Comparison of ENCODE assay signal across 22 cellular contexts in the genomic region with DNA sequence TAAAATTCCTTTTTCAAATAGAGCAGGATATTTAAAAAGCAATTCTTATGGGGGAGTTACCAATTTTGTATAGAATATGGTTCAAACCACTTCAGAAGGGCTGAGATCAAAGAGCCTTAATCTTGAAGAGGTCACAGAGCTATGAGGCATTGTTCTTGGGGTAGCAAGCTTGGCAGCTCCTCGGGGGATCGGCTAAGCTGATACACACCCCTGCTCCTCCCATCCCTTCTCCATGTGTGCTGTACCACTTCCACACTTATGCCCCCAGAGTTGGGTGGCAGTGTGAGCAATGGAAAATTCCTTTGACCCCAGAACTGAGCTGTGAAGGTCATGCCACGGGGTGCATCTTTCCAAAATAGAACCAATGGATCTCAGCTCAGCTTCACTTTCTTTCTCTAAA. TPM values are rescaled to one million over a fixed set of nuclear protein-coding genes. Genes with fewer than 3 reads are reported as not detected.
DNase-seq lines count a peak whose midpoint lies in the region; ATAC-seq, FAIRE-seq and TF ChIP-seq lines count a peak whose summit lies in the region.
"Had no signal": no experiment of that assay in that cellular context is flagged by ENCODE, and none has a peak within 500 bp of the region (broad histone marks: within the 10 kb centered on the region; RNA-seq: fewer than 3 reads in every experiment).

No MANE protein-coding gene starts in this region.

- no peak for TF ChIP-seq RAD21 in GM12878 (IDR thresholded peaks at IDR 0.05; ENCODE audit: insufficient read depth, low read depth, low read length)

- H3K4me2 ChIP-seq in OCI-LY3 (ENCODE audit: low read length) (peak overlapping the region; percentile 48), GM12878 (ENCODE audit: control insufficient read depth, insufficient read depth) (no peak overlapping the region), osteoblast (ENCODE audit: insufficient read depth, low read length) (no peak overlapping the region)

- in situ Hi-C loops in GM12878 (cut with MboI): loop anchor here (5.0 kb wide), 1 partner anchor 541 kb away; no protein-coding TSS in a partner anchor

- no TSS peak for BruUV-seq in GM12878 (replicated peaks; lab: Mats Ljungman, UMichigan)

- H3K9me3 ChIP-seq in right cardiac atrium (ENCODE audit: control insufficient read depth, low read length) (no peaks in the 10 kb centered on the region), right atrium auricular region (no peaks in the 10 kb centered on the region), OCI-LY3 (ENCODE audit: insufficient read depth, low read length) (no peaks in the 10 kb centered on the region), GM12878 (replicated peaks; ENCODE audit: control insufficient read depth, insufficient read depth, low read length) (no peaks in the 10 kb centered on the region), tibial artery (no peaks in the 10 kb centered on the region), osteoblast (ENCODE audit: low read depth, low read length) (no peaks in the 10 kb centered on the region)
- H3K9me3 ChIP-seq: left ventricle myocardium inferior, SJSA1, suprapubic skin had no signal

- no peak overlapping the region for H3K27ac ChIP-seq in right cardiac atrium (ENCODE audit: low read length)
- H3K27ac ChIP-seq in right atrium auricular region: no peak overlapping the region
- H3K27ac ChIP-seq in OCI-LY3 (ENCODE audit: low read length): no peak overlapping the region
- H3K27ac ChIP-seq in GM12878 (ENCODE audit: control insufficient read depth, insufficient read depth): no peak overlapping the region
- H3K27ac ChIP-seq in tibial artery: no peak overlapping the region
- no peak overlapping the region for H3K27ac ChIP-seq in osteoblast (ENCODE audit: low read depth, low read length)
- H3K27ac ChIP-seq: epithelial cell of prostate, left ventricle myocardium inferior, SJSA1, suprapubic skin had no signal

- H3K79me2 ChIP-seq in OCI-LY3 (ENCODE audit: low read length) (no peaks in the 10 kb centered on the region), GM12878 (ENCODE audit: control insufficient read depth, insufficient read depth, low read length) (no peaks in the 10 kb centered on the region), osteoblast (ENCODE audit: insufficient read depth, low read length) (no peaks in the 10 kb centered on the region)

- DNase-seq in right cardiac atrium (no peak), right atrium auricular region (ENCODE audit: low spot score) (no peak), GM12878 (ENCODE audit: low read depth, low spot score) (no peak), tibial artery (no peak), osteoblast (ENCODE audit: insufficient read length, low spot score, missing footprints) (no peak), omental fat pad (ENCODE audit: low spot score) (no peak)
- DNase-seq: activated naive CD4-positive, alpha-beta T cell; cerebellar nuclear complex; Karpas-422; left ventricle myocardium inferior; NCI-H187; NCI-H226; posterior cingulate gyrus; stimulated activated CD8-positive, alpha-beta memory T cell treated with anti-CD3 and anti-CD28 coated beads, Interleukin-4, amount 100 ng/mL, for 48 hours; T-helper 2 cell had no signal

- H3K4me1 ChIP-seq in right cardiac atrium (ENCODE audit: control insufficient read depth, insufficient read depth, low read length) (no peaks in the 10 kb centered on the region), right atrium auricular region (peaks cover 0 to 4% of the 10 kb centered on the region in 2 donors), OCI-LY3 (ENCODE audit: low read length) (peaks cover 10% of the 10 kb centered on the region), GM12878 (ENCODE audit: control insufficient read depth, insufficient read depth, low read length) (peaks cover 12% of the 10 kb centered on the region), tibial artery (peaks cover 0 to 5% (median 0%) of the 10 kb centered on the region in 4 donors), osteoblast (ENCODE audit: insufficient read depth, low read length) (no peaks in the 10 kb centered on the region)
- H3K4me1 ChIP-seq: SJSA1 had no signal

- H3K9ac ChIP-seq in OCI-LY3 (ENCODE audit: low read length): no peak overlapping the region
- no peak overlapping the region; the same call in 1 of the 2 replicates for H3K9ac ChIP-seq in GM12878 (ENCODE audit: control insufficient read depth, insufficient read depth, low read length)

- no peak for TF ChIP-seq POLR2A in GM12878 (IDR thresholded peaks at IDR 0.05; ENCODE audit: low read depth, low read length)

- TF ChIP-seq CTCF in right atrium auricular region (IDR thresholded peaks at IDR 0.05) (no peak), OCI-LY3 (IDR thresholded peaks at IDR 0.05; ENCODE audit: low read depth, low read length) (no peak), GM12878 (IDR thresholded peaks at IDR 0.05 in 2 of 3, conservative IDR thresholded peaks at IDR 0.05 in 1 of 3; ENCODE audit: control insufficient read depth in 2 of 3, extremely low read depth in 1 of 3, insufficient read depth in 1 of 3, low read depth in 3 of 3, low read length in 3 of 3) (no peak), tibial artery (IDR thresholded peaks at IDR 0.05) (no peak), osteoblast (IDR thresholded peaks at IDR 0.05; ENCODE audit: extremely low read depth, low read depth, low read length) (no peak), omental fat pad (IDR thresholded peaks at IDR 0.05) (no peak)

- H3K4me3 ChIP-seq in right cardiac atrium (ENCODE audit: low read length) (no peak overlapping the region), right atrium auricular region (no peak overlapping the region), OCI-LY3 (ENCODE audit: low read length) (peak overlapping the region; percentile 27; the same call in 1 of the 2 replicates), GM12878 (no peak overlapping the region), tibial artery (no peak overlapping the region), osteoblast (ENCODE audit: insufficient read depth, low read length) (no peak overlapping the region)
- H3K4me3 ChIP-seq: left ventricle myocardium inferior, SJSA1, suprapubic skin had no signal

- no peak for FAIRE-seq in GM12878 (lab: Jason Lieb, UNC)
- FAIRE-seq: GM12892 had no signal

- POLR2A ChIA-PET in GM12878 (lab: Charles Lee): interaction anchor here (0.9 to 1.0 kb wide), 2 partner anchors 11 to 23 kb away, joined by 3 read pairs; no protein-coding TSS in a partner anchor

- CTCF ChIA-PET in GM12878 (lab: Yijun Ruan, JAX): interaction anchor here (0.6 to 5.9 kb wide), 35 partner anchors 9 to 594 kb away, joined by 3 to 42 read pairs (median 4); no protein-coding TSS in a partner anchor

- no peak for TF ChIP-seq EP300 in GM12878 (IDR thresholded peaks at IDR 0.05; ENCODE audit: borderline replicate concordance in 1 of 2, control insufficient read depth in 1 of 2, low read depth in 2 of 2, low read length in 2 of 2)

- 39% methylated on average over 3 of the region's 3 CpGs for WGBS in right cardiac atrium
- 69% methylated on average over 3 of the region's 3 CpGs for WGBS in GM12878 (ENCODE audit: insufficient coverage, insufficient replicate concordance, low lambda C conversion rate, missing lambda C conversion rate)

- RAD21 ChIA-PET in GM12878 (lab: Charles Lee; ENCODE audit: unreplicated experiment): interaction anchor here (0.7 to 2.2 kb wide), 23 partner anchors 27 to 545 kb away, joined by 3 to 16 read pairs (median 4); no protein-coding TSS in a partner anchor

- peak; percentile 49 to 63 for ATAC-seq in right cardiac atrium
- peak; percentile 23; the same call in 2 of the 3 replicates for ATAC-seq in GM12878
- no peak for ATAC-seq in omental fat pad (ENCODE audit: low FRiP score)
- ATAC-seq: Panc1 had no signal

- H4K20me1 ChIP-seq in OCI-LY3 (ENCODE audit: insufficient read depth, low read length): no peaks in the 10 kb centered on the region
- no peaks in the 10 kb centered on the region for H4K20me1 ChIP-seq in GM12878 (ENCODE audit: control insufficient read depth, insufficient read depth)
- H4K20me1 ChIP-seq in osteoblast (ENCODE audit: insufficient read depth, low read length): no peaks in the 10 kb centered on the region

- H3K36me3 ChIP-seq in right atrium auricular region: no peaks in the 10 kb centered on the region
- no peaks in the 10 kb centered on the region for H3K36me3 ChIP-seq in OCI-LY3 (replicated peaks; ENCODE audit: low read depth, low read length)
- no peaks in the 10 kb centered on the region for H3K36me3 ChIP-seq in GM12878 (ENCODE audit: control insufficient read depth in 2 of 2, insufficient read depth in 2 of 2, low read length in 1 of 2)
- H3K36me3 ChIP-seq in tibial artery: no peaks in the 10 kb centered on the region
- H3K36me3 ChIP-seq in osteoblast (ENCODE audit: insufficient read depth, low read length): no peaks in the 10 kb centered on the region
- H3K36me3 ChIP-seq: left ventricle myocardium inferior, SJSA1, suprapubic skin had no signal

- H3K27me3 ChIP-seq in right cardiac atrium (ENCODE audit: control insufficient read depth, insufficient read depth) (no peaks in the 10 kb centered on the region), right atrium auricular region (no peaks in the 10 kb centered on the region), OCI-LY3 (ENCODE audit: low read depth, low read length) (peaks cover 23% of the 10 kb centered on the region), GM12878 (replicated peaks in 1 of 2; ENCODE audit: control insufficient read depth in 2 of 2, insufficient read depth in 2 of 2, low read length in 1 of 2) (no peaks in the 10 kb centered on the region), tibial artery (no peaks in the 10 kb centered on the region), osteoblast (ENCODE audit: insufficient read depth, low read length) (peaks cover 6% of the 10 kb centered on the region)
- H3K27me3 ChIP-seq: SJSA1, suprapubic skin had no signal

- SMC1A ChIA-PET in GM12878 (lab: Charles Lee; ENCODE audit: uncharacterized antibody, unreplicated experiment): interaction anchor here (0.7 to 3.5 kb wide), 27 partner anchors 10 to 541 kb away, joined by 3 to 17 read pairs (median 4); no protein-coding TSS in a partner anchor

- H2AFZ ChIP-seq in OCI-LY3 (ENCODE audit: low read depth, low read length): no peak overlapping the region
- peak overlapping the region; percentile 46; the same call in 1 of the 2 replicates for H2AFZ ChIP-seq in GM12878 (ENCODE audit: control insufficient read depth, low read depth, low read length)
- H2AFZ ChIP-seq in osteoblast (ENCODE audit: low read length): no peak overlapping the region

- intact Hi-C loops in right cardiac atrium (cut with DNase I): loop anchor here in 3 of 4 donors (5.0 to 10.0 kb wide), 3 partner anchors 159 to 541 kb away; no protein-coding TSS in a partner anchor
- intact Hi-C loops in GM12878 (cut with micrococcal nuclease; ENCODE audit: unreplicated experiment): loop anchor here (2.0 to 10.0 kb wide), 3 partner anchors 93 to 541 kb away; no protein-coding TSS in a partner anchor
- intact Hi-C loops in tibial artery (cut with DNase I; ENCODE audit: low total_unique reads): no loop called here

RNA-seq across cellular contexts. Expression of gene TMEM30B, which starts 15.0 kb away (rescaled TPM):
- 1 to 10 TPM; 1.3 to 2.2 (median 1.7) TPM for total RNA-seq in right cardiac atrium
- polyA plus RNA-seq in right cardiac atrium: 1.0 TPM
- 1 to 10 TPM; 2.0 to 3.7 TPM for total RNA-seq in right atrium auricular region
- not detected in 2 replicates for total RNA-seq in GM12878 (2013; cell fraction: nucleolus; rRNA removed)
- total RNA-seq in GM12878 (2014; rRNA removed): not detected in 2 replicates
- not detected in 2 replicates for total RNA-seq in GM12878 (2014; rRNA removed; fragmentation: Illumina TruSeq; extraction: Trizol)
- 0.10 and 0.27 TPM in 2 replicates for total RNA-seq in GM12878 (2021)
- polyA plus RNA-seq in GM12878 (2011; ENCODE audit: low read depth): not detected
- not detected in 2 replicates for polyA plus RNA-seq in GM12878 (2011; rRNA removed)
- polyA plus RNA-seq in GM12878 (2011; cell fraction: cytosol; rRNA removed): not detected in 2 replicates
- polyA plus RNA-seq in GM12878 (2011; cell fraction: nucleus; rRNA removed): not detected in 2 replicates
- not detected in 2 replicates for polyA plus RNA-seq in GM12878 (2012)
- not detected in 2 replicates for polyA plus RNA-seq in GM12878 (2014; fragmentation: Illumina TruSeq; extraction: Trizol)
- not detected for polyA plus RNA-seq in GM12878 (2014; fragmentation: Nextera tagmentation; extraction: Ambion mirVana)
- polyA plus RNA-seq in GM12878 (2014; rRNA removed): not detected in 2 replicates
- not detected for polyA plus RNA-seq in GM12878 (2016; fragmentation: Nextera tagmentation; extraction: Ambion mirVana)
- polyA minus RNA-seq in GM12878 (2011; rRNA and poly(A)+ RNA removed): not detected in 2 replicates
- not detected in 2 replicates for polyA minus RNA-seq in GM12878 (2011; cell fraction: cytosol; rRNA and poly(A)+ RNA removed)
- not detected in 2 replicates for polyA minus RNA-seq in GM12878 (2011; cell fraction: nucleus; rRNA and poly(A)+ RNA removed)
- total RNA-seq in osteoblast: 1.1 and 1.8 TPM in 2 replicates
- 1 to 10 TPM; 1.9 to 4.6 (median 2.5) TPM for total RNA-seq in omental fat pad
- total RNA-seq: HT1080, SJSA1 had no signal

RNA-seq across cellular contexts. Expression of gene PRKCH, which starts 25.2 kb away (rescaled TPM):
- 10 to 100 TPM; 25.8 to 31.3 (median 28.2) TPM for total RNA-seq in right cardiac atrium
- polyA plus RNA-seq in right cardiac atrium: 11.9 TPM
- 10 to 100 TPM; 24.9 to 40.3 TPM for total RNA-seq in right atrium auricular region
- total RNA-seq in GM12878 (2013; cell fraction: nucleolus; rRNA removed): 466 and 549 TPM in 2 replicates
- total RNA-seq in GM12878 (2014; rRNA removed): 53.9 and 62.9 TPM in 2 replicates
- 36.0 and 36.3 TPM in 2 replicates for total RNA-seq in GM12878 (2014; rRNA removed; fragmentation: Illumina TruSeq; extraction: Trizol)
- 32.0 and 38.7 TPM in 2 replicates for total RNA-seq in GM12878 (2021)
- 31.1 TPM for polyA plus RNA-seq in GM12878 (2011; ENCODE audit: low read depth)
- polyA plus RNA-seq in GM12878 (2011; rRNA removed): 115 and 140 TPM in 2 replicates
- 163 and 194 TPM in 2 replicates for polyA plus RNA-seq in GM12878 (2011; cell fraction: cytosol; rRNA removed)
- 129 and 155 TPM in 2 replicates for polyA plus RNA-seq in GM12878 (2011; cell fraction: nucleus; rRNA removed)
- 60.0 and 70.9 TPM in 2 replicates for polyA plus RNA-seq in GM12878 (2012)
- polyA plus RNA-seq in GM12878 (2014; fragmentation: Illumina TruSeq; extraction: Trizol): 34.2 and 45.3 TPM in 2 replicates
- polyA plus RNA-seq in GM12878 (2014; fragmentation: Nextera tagmentation; extraction: Ambion mirVana): 10 to 100 TPM; 10.7 to 12.0 TPM
- 22.0 and 32.3 TPM in 2 replicates for polyA plus RNA-seq in GM12878 (2014; rRNA removed)
- 10 to 100 TPM; 32.3 to 34.6 TPM for polyA plus RNA-seq in GM12878 (2016; fragmentation: Nextera tagmentation; extraction: Ambion mirVana)
- 356 and 399 TPM in 2 replicates for polyA minus RNA-seq in GM12878 (2011; rRNA and poly(A)+ RNA removed)
- polyA minus RNA-seq in GM12878 (2011; cell fraction: cytosol; rRNA and poly(A)+ RNA removed): 73.1 and 84.4 TPM in 2 replicates
- 219 and 500 TPM in 2 replicates for polyA minus RNA-seq in GM12878 (2011; cell fraction: nucleus; rRNA and poly(A)+ RNA removed)
- total RNA-seq in osteoblast: 3.2 and 3.3 TPM in 2 replicates
- 10 to 100 TPM; 15.7 to 74.7 (median 38.4) TPM for total RNA-seq in omental fat pad
